10 cellular contexts compared by ENCODE assay signal in the genomic region with DNA sequence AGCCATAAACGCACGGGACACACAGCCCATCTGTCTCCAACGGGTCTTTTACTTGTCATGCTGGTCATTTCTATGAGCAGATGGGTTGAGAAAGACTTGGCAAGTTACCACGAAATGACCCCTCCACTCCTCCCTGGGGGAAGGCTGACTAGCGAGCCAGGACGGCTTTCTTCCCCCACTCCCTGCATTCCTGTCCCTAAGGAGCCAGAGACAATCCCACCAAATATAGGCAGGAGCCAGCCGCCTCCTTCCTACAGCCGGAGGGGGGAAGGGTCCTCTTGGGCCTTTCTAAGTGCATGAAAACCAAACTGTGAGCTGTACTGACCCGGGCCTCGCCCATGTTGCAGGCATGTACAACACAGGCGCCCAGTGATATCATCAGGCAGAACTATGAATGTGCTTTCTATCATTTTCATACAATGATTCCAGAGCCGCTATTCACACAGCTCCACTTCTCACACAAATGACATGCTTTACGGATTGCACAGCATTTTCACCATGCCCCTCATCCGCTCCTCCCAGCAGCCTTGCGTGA. TPM values are rescaled to one million over a fixed set of nuclear protein-coding genes. Genes with fewer than 3 reads are reported as not detected.
DNase-seq lines count a peak whose midpoint lies in the region; ATAC-seq and TF ChIP-seq lines count a peak whose summit lies in the region.
"Had no signal": no experiment of that assay in that cellular context is flagged by ENCODE, and none has a peak within 500 bp of the region (broad histone marks: within the 10 kb centered on the region; RNA-seq: fewer than 3 reads in every experiment).

No MANE protein-coding gene starts in this region.

- peaks cover 16% of the 10 kb centered on the region for H3K36me3 Mint-ChIP-seq in brain

- peaks cover 61% of the 10 kb centered on the region for H3K4me1 ChIP-seq in GM23248 (ENCODE audit: insufficient read depth)

- H3K9ac ChIP-seq in GM23248, result peak overlapping the region; percentile 82

- 0 out of 2 replicates have a peak, but pooled peaks cover 2% of the 10 kb centered on the region for H4K20me1 ChIP-seq in GM23248 (ENCODE audit: insufficient read depth)

- DNase-seq in GM23248 (peak; percentile 98), iPS DF 19.7 (ENCODE audit: low read depth, low spot score) (peak; percentile 56), DMS53 treated with DMSO at 0.1 percent for 48 hours (lab: John Stamatoyannopoulos, UW; ENCODE audit: unreplicated experiment) (no peak), glomerular visceral epithelial cell (ENCODE audit: extremely low spot score) (no peak)
- DNase-seq in activated naive CD4-positive, alpha-beta T cell treated with Interleukin-2 at 50 U/mL for 16 hours, result no peak
- DNase-seq: activated CD4-positive, alpha-beta T cell treated with anti-CD3 and anti-CD28 coated beads, Interleukin-2, amount 50 U/mL, for 48 hours; NCI-H1436 had no signal

- no peaks in the 10 kb centered on the region for H3K27me3 Mint-ChIP-seq in brain

- peaks cover 3% of the 10 kb centered on the region; the same call in 1 of the 2 replicates for H3K36me3 ChIP-seq in GM23248 (ENCODE audit: low read depth)

- H3K27ac ChIP-seq in GM23248 (peak overlapping the region; percentile 96), skin epidermis (peak overlapping the region in 18 of 21 experiments; percentile 3 to 74 (median 55))

- no peak for TF ChIP-seq CTCF in brain (conservative IDR thresholded peaks at IDR 0.05)

- ATAC-seq in GM21825 (IDR thresholded peaks at IDR 0.05; ENCODE audit: unreplicated experiment), result no peak

- in situ Hi-C loops in GM23248 (cut with MboI), result no loop called here

- peak overlapping the region; percentile 31 to 73 (median 61) for H3K4me3 Mint-ChIP-seq in brain

- peaks cover 98% of the 10 kb centered on the region for H3K79me2 ChIP-seq in GM23248 (ENCODE audit: insufficient read depth)

- H3K4me1 Mint-ChIP-seq in brain, result peaks cover 77% of the 10 kb centered on the region

- H3K4me2 ChIP-seq in GM23248 (ENCODE audit: unreplicated experiment), result peak overlapping the region; percentile 84

- peak overlapping the region; percentile 62 to 98 (median 91) for H3K27ac Mint-ChIP-seq in brain

- H3K27me3 ChIP-seq in GM23248 (replicated peaks; ENCODE audit: insufficient read depth), result no peaks in the 10 kb centered on the region

- peaks cover 65% of the 10 kb centered on the region for H3F3A ChIP-seq in GM23248 (ENCODE audit: insufficient read depth)

- no peak overlapping the region; the same call in 1 of the 2 replicates for H2AFZ ChIP-seq in GM23248

- no peaks in the 10 kb centered on the region for H3K9me2 ChIP-seq in GM23248 (ENCODE audit: insufficient read depth)

- H3K9me3 ChIP-seq in GM23248 (ENCODE audit: low read depth), result no peaks in the 10 kb centered on the region

- H3K4me3 ChIP-seq in GM23248 (peak overlapping the region; percentile 60), skin epidermis (no peak overlapping the region)

- 2 to 4% methylated on average over 14 to 15 of the region's 15 CpGs for WGBS in GM23248 (ENCODE audit: low coverage in 1 of 2, low lambda C conversion rate in 2 of 2, missing lambda C conversion rate in 2 of 2), 2 experiments

- peaks cover 0 to 4% (median 2%) of the 10 kb centered on the region in 5 experiments for H3K9me3 Mint-ChIP-seq in brain

RNA-seq across cellular contexts. Expression of gene AFAP1, which starts 28.6 kb away (rescaled TPM):
- 103 and 152 TPM in 2 replicates for total RNA-seq in GM23248 (2014; rRNA removed; shearing (Covaris generic))
- polyA plus RNA-seq in GM23248 (2016; fragmentation: Nextera tagmentation; extraction: Ambion mirVana) (52.0 and 54.4 TPM in 2 replicates), brain (ENCODE audit: insufficient read depth, low read depth, low replicate concordance) (15.3 TPM)

Comparison
In these comparisons a context has a peak if more than half of its experiments do, and no peak if none do; other contexts are left out.
1. DNase-seq: peak in GM23248 (single experiment) and iPS DF 19.7 (single experiment); none in DMS53 treated with DMSO at 0.1 percent for 48 hours (single experiment), activated naive CD4-positive, alpha-beta T cell treated with Interleukin-2 at 50 U/mL for 16 hours (single experiment) and glomerular visceral epithelial cell (single experiment).